ENCODE assay signal across 19 cellular contexts in the genomic region with DNA sequence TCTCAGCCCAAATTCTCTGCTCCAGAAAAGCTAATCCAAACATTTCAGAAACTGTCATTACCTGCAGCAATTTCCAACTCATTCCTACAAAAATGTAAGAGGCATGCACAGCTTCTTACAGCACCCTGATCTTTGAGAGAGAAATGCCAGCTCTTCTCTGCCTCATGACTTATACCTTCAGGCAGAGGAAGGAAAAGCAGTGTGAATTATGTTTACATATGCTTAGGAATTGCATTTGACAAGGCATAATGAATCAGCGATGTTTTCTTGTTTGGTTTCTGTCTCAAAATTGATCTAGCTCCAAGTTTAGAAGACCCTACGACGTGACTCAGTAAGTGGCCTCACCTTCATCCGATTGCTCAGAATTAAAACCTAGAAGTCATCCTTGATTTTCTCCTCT.
"Had no signal": no experiment of that assay in that cellular context is flagged by ENCODE, and none has a peak within 500 bp of the region (broad histone marks: within the 10 kb centered on the region; RNA-seq: fewer than 3 reads in every experiment).

No MANE protein-coding gene starts in this region.

- H3K4me3 ChIP-seq: lower lobe of right lung, sigmoid colon, testis, upper lobe of left lung had no signal

- H3K4me1 ChIP-seq: lower lobe of right lung, sigmoid colon, testis, upper lobe of left lung had no signal

- H3K36me3 Mint-ChIP-seq: natural killer cell treated with Interleukin-12 subunit alpha and Interleukin-12 subunit beta and Interleukin-15 and Interleukin-18, amount 100 ng/mL, for 72 hours had no signal

- H3K27me3 ChIP-seq: neutrophil, sigmoid colon, testis, upper lobe of left lung had no signal

- H3K27me3 Mint-ChIP-seq: natural killer cell treated with Interleukin-12 subunit alpha and Interleukin-12 subunit beta and Interleukin-15 and Interleukin-18, amount 100 ng/mL, for 72 hours; stimulated activated memory B cell treated with anti-CD40 and anti-IgM and Interleukin-4, amounts not matched to agents 10 μg/mL and 1 μg/mL and 100 μg/mL, for 72 hours had no signal

- H3K36me3 ChIP-seq: lower lobe of right lung, neutrophil, sigmoid colon, upper lobe of left lung had no signal

- H3K27ac Mint-ChIP-seq: natural killer cell treated with Interleukin-12 subunit alpha and Interleukin-12 subunit beta and Interleukin-15 and Interleukin-18, amount 100 ng/mL, for 72 hours; stimulated activated memory B cell treated with anti-CD40 and anti-IgM and Interleukin-4, amounts not matched to agents 10 μg/mL and 1 μg/mL and 100 μg/mL, for 72 hours had no signal

- H3K4me3 Mint-ChIP-seq: natural killer cell treated with Interleukin-12 subunit alpha and Interleukin-12 subunit beta and Interleukin-15 and Interleukin-18, amount 100 ng/mL, for 72 hours; stimulated activated memory B cell treated with anti-CD40 and anti-IgM and Interleukin-4, amounts not matched to agents 10 μg/mL and 1 μg/mL and 100 μg/mL, for 72 hours had no signal

- ATAC-seq: activated CD4-positive, CD25-positive, alpha-beta regulatory T cell treated with anti-CD3 and anti-CD28 coated beads, Interleukin-2, amount 50 U/mL, for 24 hours; left colon; lower lobe of right lung; natural killer cell treated with Interleukin-12 subunit alpha and Interleukin-12 subunit beta and Interleukin-15 and Interleukin-18, amount 100 ng/mL, for 72 hours; stimulated activated memory B cell treated with anti-CD40 and anti-IgM and Interleukin-4, amounts not matched to agents 10 μg/mL and 1 μg/mL and 100 μg/mL, for 72 hours had no signal

- H3K9me3 ChIP-seq: lower lobe of right lung, neutrophil, sigmoid colon, testis, upper lobe of left lung had no signal

- DNase-seq: activated CD8-positive, alpha-beta memory T cell treated with anti-CD3 and anti-CD28 coated beads for 24 hours; activated CD8-positive, alpha-beta memory T cell treated with anti-CD3 and anti-CD28 coated beads, Interleukin-2, amount 50 U/mL, for 48 hours; activated effector memory CD4-positive, alpha-beta T cell treated with Interleukin-2 at 50 U/mL for 16 hours; activated naive CD4-positive, alpha-beta T cell treated with anti-CD3 and anti-CD28 coated beads, Interleukin-2, amount 50 U/mL, for 16 hours; activated T-cell treated with anti-CD3 and anti-CD28 coated beads, Interleukin-2, amount 50 U/mL, for 48 hours; dermis blood vessel endothelial cell; effector memory CD4-positive, alpha-beta T cell; left colon; lower lobe of right lung; sigmoid colon; stimulated activated CD4-positive, alpha-beta T cell treated with anti-CD3 and anti-CD28 coated beads, Interleukin-4, amount 100 ng/mL, for 24 hours; T-helper 1 cell; T-helper 9 cell; testis; upper lobe of left lung had no signal

- H3K27ac ChIP-seq: lower lobe of right lung, neutrophil, sigmoid colon, testis, upper lobe of left lung had no signal

- H3K9me3 Mint-ChIP-seq: natural killer cell treated with Interleukin-12 subunit alpha and Interleukin-12 subunit beta and Interleukin-15 and Interleukin-18, amount 100 ng/mL, for 72 hours; stimulated activated memory B cell treated with anti-CD40 and anti-IgM and Interleukin-4, amounts not matched to agents 10 μg/mL and 1 μg/mL and 100 μg/mL, for 72 hours had no signal
